8 cellular contexts compared by ENCODE assay signal in the genomic region with DNA sequence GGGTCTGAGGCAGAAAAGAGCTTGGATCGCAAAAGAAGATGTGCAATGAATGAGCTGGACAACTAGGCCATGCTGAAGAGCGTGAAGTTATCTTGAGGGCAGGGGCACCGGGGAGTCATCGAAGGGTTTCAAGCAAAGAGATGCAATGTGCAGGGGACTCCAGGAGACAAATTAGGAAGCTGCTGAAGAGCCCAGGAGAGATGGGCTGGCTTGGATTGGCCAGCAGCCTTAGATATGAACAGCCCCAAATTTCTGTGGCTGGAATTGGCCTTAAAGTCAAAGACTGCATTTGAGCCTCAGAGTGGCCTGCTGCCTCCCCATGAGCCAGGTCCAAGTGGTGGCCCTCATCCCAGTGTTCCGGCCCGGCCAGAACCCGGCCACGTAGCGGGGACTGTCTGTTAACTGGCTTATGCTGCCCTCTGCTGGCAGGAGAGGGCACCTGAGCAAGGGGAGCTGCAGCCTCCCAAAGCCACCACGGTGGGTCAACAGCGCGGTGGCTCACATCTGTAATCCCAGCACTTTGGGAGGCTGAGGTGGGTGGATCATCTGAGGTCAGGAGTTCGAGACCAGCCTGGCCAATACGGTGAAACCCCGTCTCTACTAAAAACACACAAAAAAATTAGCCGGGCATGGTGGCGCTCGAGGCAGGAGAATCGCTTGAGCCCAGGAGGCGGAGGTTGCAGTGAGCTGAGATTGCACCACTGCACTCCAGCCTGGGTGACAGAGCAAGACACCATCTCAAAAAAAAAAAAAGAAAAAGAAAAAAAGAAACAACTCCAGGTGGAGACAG. TPM values are rescaled to one million over a fixed set of nuclear protein-coding genes. Genes with fewer than 3 reads are reported as not detected.
DNase-seq lines count a peak whose midpoint lies in the region; ATAC-seq and TF ChIP-seq lines count a peak whose summit lies in the region.
"Not testable (repeated sequence)": the region's sequence is repeated elsewhere in the genome, so short reads cannot be mapped to it uniquely, and the experiment has no call there.

No MANE protein-coding gene starts in this region.

- not testable (repeated sequence) for H3K9me3 ChIP-seq in WERI-Rb-1 (ENCODE audit: severe bottlenecking)

- H3K4me3 Mint-ChIP-seq in MCF 10A (ENCODE audit: unreplicated experiment), result not testable (repeated sequence)

- not testable (repeated sequence) for H3K4me1 Mint-ChIP-seq in MCF 10A (ENCODE audit: insufficient read depth, unreplicated experiment)

- not testable (repeated sequence) for H3K27me3 ChIP-seq in WERI-Rb-1 (ENCODE audit: insufficient read depth, low read depth, severe bottlenecking)

- TF ChIP-seq CTCF in AG09319 (IDR thresholded peaks at IDR 0.05; ENCODE audit: low read depth, low read length), result peak; percentile 85
- TF ChIP-seq CTCF in WERI-Rb-1 (IDR thresholded peaks at IDR 0.05; ENCODE audit: low read depth, low read length), result peak; percentile 85
- peak; percentile 93 for TF ChIP-seq CTCF in MCF 10A (IDR thresholded peaks at IDR 0.05; ENCODE audit: unreplicated experiment)

- peak; percentile 38 for DNase-seq in AG09319 (ENCODE audit: extremely low read depth, low read depth)
- DNase-seq in NCI-H2196 (lab: John Stamatoyannopoulos, UW; ENCODE audit: unreplicated experiment), result peak; percentile 87
- DNase-seq in WERI-Rb-1, result peak; percentile 81
- DNase-seq in MCF 10A (ENCODE audit: unreplicated experiment), result peak; percentile 86
- DNase-seq in inferior parietal cortex (ENCODE audit: extremely low spot score), result peak; percentile 89
- DNase-seq in stimulated activated CD4-positive, alpha-beta T cell treated with anti-CD3 and anti-CD28 coated beads, Interleukin-15, amount 100 ng/mL, for 24 hours, result peak; percentile 86

- not testable (repeated sequence) for H3K36me3 Mint-ChIP-seq in MCF 10A (ENCODE audit: insufficient read depth, unreplicated experiment)

- H3K27ac Mint-ChIP-seq in MCF 10A (ENCODE audit: low read depth, unreplicated experiment), result not testable (repeated sequence)

- H3K27ac ChIP-seq in WERI-Rb-1, result not testable (repeated sequence)

- ATAC-seq in GM18873 (IDR thresholded peaks at IDR 0.05; ENCODE audit: low FRiP score, unreplicated experiment) (peak; percentile 62), HG03095 (IDR thresholded peaks at IDR 0.05; ENCODE audit: unreplicated experiment) (peak; percentile 94)

- intact Hi-C loops in MCF 10A (cut with micrococcal nuclease), result loop anchor here (1.0 to 2.0 kb wide), 3 partner anchors 43 to 190 kb away; no protein-coding TSS in a partner anchor

- not testable (repeated sequence) for H3K36me3 ChIP-seq in WERI-Rb-1

- H3K4me3 ChIP-seq in WERI-Rb-1 (ENCODE audit: low read depth, low read length), result not testable (repeated sequence)

- CTCF ChIA-PET in MCF 10A (lab: Yijun Ruan, JAX), result interaction anchor here (0.5 to 11.0 kb wide), 65 partner anchors 9 to 1983 kb away, joined by 3 to 225 read pairs (median 4); partner anchors contain the start of genes DEFB115, DEFB119, DEFB121 and DEFB123

- not testable (repeated sequence) for H3K9me3 Mint-ChIP-seq in MCF 10A (ENCODE audit: unreplicated experiment)

- not testable (repeated sequence) for BruUV-seq in MCF 10A (replicated peaks; lab: Mats Ljungman, UMichigan)

- H3K27me3 Mint-ChIP-seq in MCF 10A (ENCODE audit: insufficient read depth, unreplicated experiment), result peaks cover 11% of the 10 kb centered on the region

- POLR2A ChIA-PET in MCF 10A (lab: Yijun Ruan, JAX), result interaction anchor here (1.0 to 1.2 kb wide), 3 partner anchors 42 to 90 kb away, joined by 3 read pairs; no protein-coding TSS in a partner anchor

RNA-seq across cellular contexts. Expression of gene HM13, which starts 11.2 kb away (rescaled TPM):
- total RNA-seq in MCF 10A (2022), result 276 and 338 TPM in 2 replicates

RNA-seq across cellular contexts. Expression of gene REM1, which starts 28.0 kb away (rescaled TPM):
- not detected in 2 replicates for total RNA-seq in MCF 10A (2022)

RNA-seq across cellular contexts. Expression of gene DEFB124, which starts 28.2 kb away (rescaled TPM):
- not detected in 2 replicates for total RNA-seq in MCF 10A (2022)

Comparison
In these comparisons a context has a peak if more than half of its experiments do, and no peak if none do; other contexts are left out.
1. DNase-seq: peak in every context shown above with its lines; median percentile 89 in inferior parietal cortex; 87 in NCI-H2196; 86 in MCF 10A; 86 in stimulated activated CD4-positive, alpha-beta T cell treated with anti-CD3 and anti-CD28 coated beads, Interleukin-15, amount 100 ng/mL, for 24 hours; 81 in WERI-Rb-1; 38 in AG09319.